Comparison of ENCODE assay signal across 29 cellular contexts in genomic region chr13:67015976-67016600, GRCh38.
"Had no signal": no experiment of that assay in that cellular context is flagged by ENCODE, and none has a peak within 500 bp of the region (broad histone marks: within the 10 kb centered on the region; RNA-seq: fewer than 3 reads in every experiment).

No MANE protein-coding gene starts in this region.

- H3K27me3 ChIP-seq: esophagus muscularis mucosa, foreskin keratinocyte, gastrocnemius medialis, heart left ventricle had no signal

- ATAC-seq: activated CD8-positive, alpha-beta T cell treated with anti-CD3 and anti-CD28 coated beads for 36 hours; activated T-cell treated with anti-CD3 and anti-CD28 coated beads, Interleukin-2, amount 50 U/mL, for 4 hours; activated T-helper 17 cell treated with anti-CD3 and anti-CD28 coated beads, Interleukin-2, amount 50 U/mL, for 72 hours; effector memory CD8-positive, alpha-beta T cell; foreskin keratinocyte; gastrocnemius medialis; heart left ventricle; T-helper 17 cell had no signal

- H3K36me3 ChIP-seq: esophagus muscularis mucosa, gastrocnemius medialis, heart left ventricle, WERI-Rb-1 had no signal

- H3K9me3 ChIP-seq: esophagus muscularis mucosa, gastrocnemius medialis, heart left ventricle had no signal

- H3K27ac ChIP-seq: esophagus muscularis mucosa, foreskin keratinocyte, gastrocnemius medialis, heart left ventricle, WERI-Rb-1 had no signal

- DNase-seq: activated B cell treated with CpG ODN at 0.5 μM for 24 hours; activated CD4-positive, alpha-beta T cell treated with anti-CD3 and anti-CD28 coated beads for 4 hours; activated CD4-positive, alpha-beta T cell treated with anti-CD3 and anti-CD28 coated beads, Interleukin-2, amount 50 U/mL, for 1 hour; activated CD4-positive, alpha-beta T cell treated with anti-CD3 and anti-CD28 coated beads, Interleukin-2, amount 50 U/mL, for 48 hours; activated CD4-positive, CD25-positive, alpha-beta regulatory T cell treated with anti-CD3 and anti-CD28 coated beads, Interleukin-2, amount 50 U/mL, for 72 hours; activated CD8-positive, alpha-beta memory T cell treated with anti-CD3 and anti-CD28 coated beads for 24 hours; activated CD8-positive, alpha-beta T cell treated with anti-CD3 and anti-CD28 coated beads for 36 hours; activated effector memory CD4-positive, alpha-beta T cell treated with Interleukin-2 at 50 U/mL for 16 hours; activated gamma-delta T cell treated with Interleukin-2 at 50 U/mL for 16 hours; activated naive CD4-positive, alpha-beta T cell treated with anti-CD3 and anti-CD28 coated beads, Interleukin-2, amount 50 U/mL, for 16 hours; activated naive CD4-positive, alpha-beta T cell treated with Interleukin-2 at 50 U/mL for 16 hours; activated T-cell treated with anti-CD3 and anti-CD28 coated beads, Interleukin-2, amount 50 U/mL, for 4 hours; amniotic stem cell; anterior cingulate cortex; caudate nucleus; cortex of kidney; dermis blood vessel endothelial cell; effector CD4-positive, alpha-beta T cell; effector memory CD8-positive, alpha-beta T cell; erythroblast; foreskin keratinocyte; gastrocnemius medialis; glutamatergic neuron; heart left ventricle; T-helper 17 cell; T1000; WERI-Rb-1 had no signal

- H3K4me1 ChIP-seq: esophagus muscularis mucosa, foreskin keratinocyte, gastrocnemius medialis, heart left ventricle had no signal

- H3K4me3 ChIP-seq: esophagus muscularis mucosa, gastrocnemius medialis, heart left ventricle had no signal
